1 cellular context compared by ENCODE assay signal in genomic region chr15:75712668-75713337, GRCh38.
A peak's percentile ranks its signal among the peaks of the same experiment; 100 is the strongest.
TF ChIP-seq lines count a peak whose summit lies in the region.

CSPG4 (minus strand) TSS chr15:75712848; CDS start chr15:75712755, 93 bp downstream.

TF ChIP-seq in HEK293, 187 proteins besides CTCF, POLR2A, EP300 and RAD21 (continued from another document and continues in another):
- TF ChIP-seq, protein P1, sequence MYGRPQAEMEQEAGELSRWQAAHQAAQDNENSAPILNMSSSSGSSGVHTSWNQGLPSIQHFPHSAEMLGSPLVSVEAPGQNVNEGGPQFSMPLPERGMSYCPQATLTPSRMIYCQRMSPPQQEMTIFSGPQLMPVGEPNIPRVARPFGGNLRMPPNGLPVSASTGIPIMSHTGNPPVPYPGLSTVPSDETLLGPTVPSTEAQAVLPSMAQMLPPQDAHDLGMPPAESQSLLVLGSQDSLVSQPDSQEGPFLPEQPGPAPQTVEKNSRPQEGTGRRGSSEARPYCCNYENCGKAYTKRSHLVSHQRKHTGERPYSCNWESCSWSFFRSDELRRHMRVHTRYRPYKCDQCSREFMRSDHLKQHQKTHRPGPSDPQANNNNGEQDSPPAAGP (tag by site-specific recombination; IDR thresholded peaks at IDR 0.05) = peak; percentile 53; the same call in 1 of the 2 replicates
- TF ChIP-seq ZSCAN30 (tag by site-specific recombination; IDR thresholded peaks at IDR 0.05) = 0 out of 2 replicates have a peak, but pooled peaks have one; percentile 23
- TF ChIP-seq, protein P2, sequence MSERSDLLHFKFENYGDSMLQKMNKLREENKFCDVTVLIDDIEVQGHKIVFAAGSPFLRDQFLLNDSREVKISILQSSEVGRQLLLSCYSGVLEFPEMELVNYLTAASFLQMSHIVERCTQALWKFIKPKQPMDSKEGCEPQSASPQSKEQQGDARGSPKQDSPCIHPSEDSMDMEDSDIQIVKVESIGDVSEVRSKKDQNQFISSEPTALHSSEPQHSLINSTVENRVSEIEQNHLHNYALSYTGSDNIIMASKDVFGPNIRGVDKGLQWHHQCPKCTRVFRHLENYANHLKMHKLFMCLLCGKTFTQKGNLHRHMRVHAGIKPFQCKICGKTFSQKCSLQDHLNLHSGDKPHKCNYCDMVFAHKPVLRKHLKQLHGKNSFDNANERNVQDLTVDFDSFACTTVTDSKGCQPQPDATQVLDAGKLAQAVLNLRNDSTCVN (tag by site-specific recombination; optimal IDR thresholded peaks at IDR 0.05) = peak; percentile 95
- peak; percentile 79 for TF ChIP-seq PATZ1 (tag by site-specific recombination; IDR thresholded peaks at IDR 0.05)
- TF ChIP-seq KLF9 (tag by site-specific recombination; IDR thresholded peaks at IDR 0.05; ENCODE audit: low read depth) = peak; percentile 70
- TF ChIP-seq SP7 (tag by site-specific recombination; IDR thresholded peaks at IDR 0.05) = peak; percentile 42
- TF ChIP-seq ZXDB (tag by site-specific recombination; IDR thresholded peaks at IDR 0.05) = peak; percentile 83
- TF ChIP-seq ZNF18 (tag by site-specific recombination; IDR thresholded peaks at IDR 0.05) = no peak
- TF ChIP-seq KLF8 (tag by site-specific recombination; IDR thresholded peaks at IDR 0.05) = 0 out of 2 replicates have a peak, but pooled peaks have one; percentile 44
- no peak for TF ChIP-seq SP3 (tag by site-specific recombination; IDR thresholded peaks at IDR 0.05)
- TF ChIP-seq ZBTB1 (tag by site-specific recombination; IDR thresholded peaks at IDR 0.05) = no peak
- no peak for TF ChIP-seq ZNF394 (tag by site-specific recombination; IDR thresholded peaks at IDR 0.05; ENCODE audit: borderline replicate concordance)
- TF ChIP-seq ZBTB20 (tag by site-specific recombination; IDR thresholded peaks at IDR 0.05) = peak; percentile 23; the same call in 1 of the 2 replicates
- TF ChIP-seq ZNF335 (tag by site-specific recombination; conservative IDR thresholded peaks at IDR 0.05) = peak; percentile 92; the same call in 1 of the 2 replicates
- no peak for TF ChIP-seq HIC1 (tag by site-specific recombination; IDR thresholded peaks at IDR 0.05)
- TF ChIP-seq ZNF37A (tag by site-specific recombination; IDR thresholded peaks at IDR 0.05) = no peak
- peak; percentile 50; the same call in 1 of the 2 replicates for TF ChIP-seq KLF1 (tag by site-specific recombination; IDR thresholded peaks at IDR 0.05)
- peak; percentile 68 for TF ChIP-seq EGR2 (tag by site-specific recombination; IDR thresholded peaks at IDR 0.05; ENCODE audit: low read depth)
- peak; percentile 46; the same call in 1 of the 2 replicates for TF ChIP-seq ZBTB8A (tag by site-specific recombination; IDR thresholded peaks at IDR 0.05)
- TF ChIP-seq ZNF792 (tag by site-specific recombination; IDR thresholded peaks at IDR 0.05) = no peak
- peak; percentile 28; the same call in 1 of the 2 replicates for TF ChIP-seq BCL11A (tag by site-specific recombination; IDR thresholded peaks at IDR 0.05; ENCODE audit: low read depth)
- 0 out of 2 replicates have a peak, but pooled peaks have one; percentile 47 for TF ChIP-seq ZNF449 (tag by site-specific recombination; IDR thresholded peaks at IDR 0.05)
- TF ChIP-seq, protein P3, sequence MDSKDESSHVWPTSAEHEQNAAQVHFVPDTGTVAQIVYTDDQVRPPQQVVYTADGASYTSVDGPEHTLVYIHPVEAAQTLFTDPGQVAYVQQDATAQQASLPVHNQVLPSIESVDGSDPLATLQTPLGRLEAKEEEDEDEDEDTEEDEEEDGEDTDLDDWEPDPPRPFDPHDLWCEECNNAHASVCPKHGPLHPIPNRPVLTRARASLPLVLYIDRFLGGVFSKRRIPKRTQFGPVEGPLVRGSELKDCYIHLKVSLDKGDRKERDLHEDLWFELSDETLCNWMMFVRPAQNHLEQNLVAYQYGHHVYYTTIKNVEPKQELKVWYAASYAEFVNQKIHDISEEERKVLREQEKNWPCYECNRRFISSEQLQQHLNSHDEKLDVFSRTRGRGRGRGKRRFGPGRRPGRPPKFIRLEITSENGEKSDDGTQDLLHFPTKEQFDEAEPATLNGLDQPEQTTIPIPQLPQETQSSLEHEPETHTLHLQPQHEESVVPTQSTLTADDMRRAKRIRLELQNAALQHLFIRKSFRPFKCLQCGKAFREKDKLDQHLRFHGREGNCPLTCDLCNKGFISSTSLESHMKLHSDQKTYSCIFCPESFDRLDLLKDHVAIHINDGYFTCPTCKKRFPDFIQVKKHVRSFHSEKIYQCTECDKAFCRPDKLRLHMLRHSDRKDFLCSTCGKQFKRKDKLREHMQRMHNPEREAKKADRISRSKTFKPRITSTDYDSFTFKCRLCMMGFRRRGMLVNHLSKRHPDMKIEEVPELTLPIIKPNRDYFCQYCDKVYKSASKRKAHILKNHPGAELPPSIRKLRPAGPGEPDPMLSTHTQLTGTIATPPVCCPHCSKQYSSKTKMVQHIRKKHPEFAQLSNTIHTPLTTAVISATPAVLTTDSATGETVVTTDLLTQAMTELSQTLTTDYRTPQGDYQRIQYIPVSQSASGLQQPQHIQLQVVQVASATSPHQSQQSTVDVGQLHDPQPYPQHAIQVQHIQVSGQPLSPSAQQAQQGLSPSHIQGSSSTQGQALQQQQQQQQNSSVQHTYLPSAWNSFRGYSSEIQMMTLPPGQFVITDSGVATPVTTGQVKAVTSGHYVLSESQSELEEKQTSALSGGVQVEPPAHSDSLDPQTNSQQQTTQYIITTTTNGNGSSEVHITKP (tag by site-specific recombination; IDR thresholded peaks at IDR 0.05) = peak; percentile 57
- no peak for TF ChIP-seq ZBTB21 (tag by site-specific recombination; IDR thresholded peaks at IDR 0.05)
- no peak for TF ChIP-seq MEIS1 (CRISPR knock-in tag; IDR thresholded peaks at IDR 0.05; ENCODE audit: borderline replicate concordance)
- TF ChIP-seq KLF7 (tag by site-specific recombination; IDR thresholded peaks at IDR 0.05; ENCODE audit: borderline replicate concordance) = no peak
- TF ChIP-seq ZNF23 (tag by site-specific recombination; IDR thresholded peaks at IDR 0.05; ENCODE audit: borderline replicate concordance) = no peak
- TF ChIP-seq INSM2 (tag by site-specific recombination; IDR thresholded peaks at IDR 0.05) = no peak
- TF ChIP-seq, protein P4, sequence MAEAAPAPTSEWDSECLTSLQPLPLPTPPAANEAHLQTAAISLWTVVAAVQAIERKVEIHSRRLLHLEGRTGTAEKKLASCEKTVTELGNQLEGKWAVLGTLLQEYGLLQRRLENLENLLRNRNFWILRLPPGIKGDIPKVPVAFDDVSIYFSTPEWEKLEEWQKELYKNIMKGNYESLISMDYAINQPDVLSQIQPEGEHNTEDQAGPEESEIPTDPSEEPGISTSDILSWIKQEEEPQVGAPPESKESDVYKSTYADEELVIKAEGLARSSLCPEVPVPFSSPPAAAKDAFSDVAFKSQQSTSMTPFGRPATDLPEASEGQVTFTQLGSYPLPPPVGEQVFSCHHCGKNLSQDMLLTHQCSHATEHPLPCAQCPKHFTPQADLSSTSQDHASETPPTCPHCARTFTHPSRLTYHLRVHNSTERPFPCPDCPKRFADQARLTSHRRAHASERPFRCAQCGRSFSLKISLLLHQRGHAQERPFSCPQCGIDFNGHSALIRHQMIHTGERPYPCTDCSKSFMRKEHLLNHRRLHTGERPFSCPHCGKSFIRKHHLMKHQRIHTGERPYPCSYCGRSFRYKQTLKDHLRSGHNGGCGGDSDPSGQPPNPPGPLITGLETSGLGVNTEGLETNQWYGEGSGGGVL (tag by site-specific recombination; IDR thresholded peaks at IDR 0.05) = peak; percentile 39
- TF ChIP-seq, protein P5, sequence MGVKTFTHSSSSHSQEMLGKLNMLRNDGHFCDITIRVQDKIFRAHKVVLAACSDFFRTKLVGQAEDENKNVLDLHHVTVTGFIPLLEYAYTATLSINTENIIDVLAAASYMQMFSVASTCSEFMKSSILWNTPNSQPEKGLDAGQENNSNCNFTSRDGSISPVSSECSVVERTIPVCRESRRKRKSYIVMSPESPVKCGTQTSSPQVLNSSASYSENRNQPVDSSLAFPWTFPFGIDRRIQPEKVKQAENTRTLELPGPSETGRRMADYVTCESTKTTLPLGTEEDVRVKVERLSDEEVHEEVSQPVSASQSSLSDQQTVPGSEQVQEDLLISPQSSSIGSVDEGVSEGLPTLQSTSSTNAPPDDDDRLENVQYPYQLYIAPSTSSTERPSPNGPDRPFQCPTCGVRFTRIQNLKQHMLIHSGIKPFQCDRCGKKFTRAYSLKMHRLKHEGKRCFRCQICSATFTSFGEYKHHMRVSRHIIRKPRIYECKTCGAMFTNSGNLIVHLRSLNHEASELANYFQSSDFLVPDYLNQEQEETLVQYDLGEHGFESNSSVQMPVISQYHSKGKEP (tag by site-specific recombination; IDR thresholded peaks at IDR 0.05) = no peak
- no peak for TF ChIP-seq ZNF514 (tag by site-specific recombination; IDR thresholded peaks at IDR 0.05)
- no peak for TF ChIP-seq ZNF560 (tag by site-specific recombination; IDR thresholded peaks at IDR 0.05; ENCODE audit: borderline replicate concordance)
- peak; percentile 84 for TF ChIP-seq ZNF600 (tag by site-specific recombination; IDR thresholded peaks at IDR 0.05)
- peak; percentile 68 for TF ChIP-seq GLIS2 (tag by site-specific recombination; IDR thresholded peaks at IDR 0.05)
- 0 out of 2 replicates have a peak, but pooled peaks have one; percentile 27 for TF ChIP-seq ZNF501 (tag by site-specific recombination; IDR thresholded peaks at IDR 0.05)
